In genomic region chr18:10128906-10129305, GRCh38 we compare ENCODE assay signal across 17 cellular contexts.
DNase-seq lines count a peak whose midpoint lies in the region; ATAC-seq and TF ChIP-seq lines count a peak whose summit lies in the region.
"Had no signal": no experiment of that assay in that cellular context is flagged by ENCODE, and none has a peak within 500 bp of the region (broad histone marks: within the 10 kb centered on the region; RNA-seq: fewer than 3 reads in every experiment).

No MANE protein-coding gene starts in this region.

- CTCF ChIA-PET in HEK293 (lab: Yijun Ruan, JAX): interaction anchor here (1.5 kb wide), 1 partner anchor 12 kb away, joined by 4 read pairs; no protein-coding TSS in a partner anchor

- TF ChIP-seq CTCF in HEK293 (tag by site-specific recombination; IDR thresholded peaks at IDR 0.05): no peak
- no peak for TF ChIP-seq CTCF in foreskin fibroblast (IDR thresholded peaks at IDR 0.05; ENCODE audit: low read depth, low read length)
- no peak for TF ChIP-seq CTCF in mucosa of descending colon (IDR thresholded peaks at IDR 0.05)

- H3K36me3 ChIP-seq in HEK293 (ENCODE audit: control insufficient read depth in 2 of 2, insufficient read depth in 1 of 2, low read length in 2 of 2): no peaks in the 10 kb centered on the region
- H3K36me3 ChIP-seq in mucosa of descending colon (ENCODE audit: low read depth): no peaks in the 10 kb centered on the region

- H3K4me3 ChIP-seq in HEK293 (ENCODE audit: low read depth, low read length) (no peak overlapping the region), foreskin fibroblast (ENCODE audit: low read depth in 1 of 2, low read length in 2 of 2) (no peak overlapping the region), mucosa of descending colon (no peak overlapping the region)
- H3K4me3 ChIP-seq: GM23338 had no signal

- peaks cover 9% of the 10 kb centered on the region for H3K4me1 ChIP-seq in HEK293 (ENCODE audit: control insufficient read depth, insufficient read depth, low read length)
- no peaks in the 10 kb centered on the region for H3K4me1 ChIP-seq in mucosa of descending colon (ENCODE audit: low read depth)

- intact Hi-C loops in mucosa of descending colon (cut with DNase I, micrococcal nuclease): no loop called here

- no peak overlapping the region for H3K27ac ChIP-seq in HEK293 (ENCODE audit: extremely low read depth, low read depth, low read length)
- H3K27ac ChIP-seq: KMS-11 had no signal

- peak; percentile 61 to 73 for DNase-seq in foreskin fibroblast
- no peak for DNase-seq in mucosa of descending colon
- DNase-seq in D341Med (ENCODE audit: low spot score): no peak
- no peak for DNase-seq in inferior parietal cortex (ENCODE audit: extremely low spot score)
- no peak for DNase-seq in activated CD4-positive, alpha-beta T cell treated with anti-CD3 and anti-CD28 coated beads, Interleukin-2, amount 50 U/mL, for 4 hours
- DNase-seq: ACHN, DMS 273 treated with DMSO at 0.1 percent for 48 hours, GDM1, NCI-H1417 treated with DMSO at 0.1 percent for 48 hours, NCI-H1930, NCI-H2171 treated with DMSO at 0.1 percent for 48 hours, NCI-H446 had no signal

- H3K9me3 ChIP-seq in HEK293 (ENCODE audit: control insufficient read depth, insufficient read depth, low read depth, low read length): no peaks in the 10 kb centered on the region
- H3K9me3 ChIP-seq in mucosa of descending colon: no peaks in the 10 kb centered on the region

- ATAC-seq in mucosa of descending colon (peak; percentile 74), HG02885 (IDR thresholded peaks at IDR 0.05; ENCODE audit: poor library complexity, unreplicated experiment) (no peak)
- ATAC-seq: GM23338, Panc1 had no signal

- POLR2A ChIA-PET in HEK293 (lab: Yijun Ruan, JAX): no interaction called here

TF ChIP-seq in HEK293, 187 proteins besides CTCF, POLR2A, EP300 and RAD21:
- TF ChIP-seq ZNF548 (tag by site-specific recombination; IDR thresholded peaks at IDR 0.05): no peak
- TF ChIP-seq ZNF529 (tag by site-specific recombination; IDR thresholded peaks at IDR 0.05; ENCODE audit: insufficient replicate concordance): no peak
- TF ChIP-seq ZSCAN30 (tag by site-specific recombination; IDR thresholded peaks at IDR 0.05): 0 out of 2 replicates have a peak, but pooled peaks have one; percentile 7
- no peak for TF ChIP-seq ZNF580 (tag by site-specific recombination; IDR thresholded peaks at IDR 0.05)
- TF ChIP-seq PRDM6 (tag by site-specific recombination; IDR thresholded peaks at IDR 0.05): peak; percentile 22
- no peak for TF ChIP-seq ZNF211 (tag by site-specific recombination; IDR thresholded peaks at IDR 0.05; ENCODE audit: low read depth)
- TF ChIP-seq TRIM28 (IDR thresholded peaks at IDR 0.05; ENCODE audit: borderline replicate concordance, low read length): peak; percentile 32; the same call in 1 of the 2 replicates
- TF ChIP-seq ZNF843 (tag by site-specific recombination; IDR thresholded peaks at IDR 0.05): peak; percentile 59
- TF ChIP-seq ZNF18 (tag by site-specific recombination; IDR thresholded peaks at IDR 0.05): peak; percentile 13; the same call in 1 of the 2 replicates
- peak; percentile 37; the same call in 1 of the 2 replicates for TF ChIP-seq FEZF1 (tag by site-specific recombination; IDR thresholded peaks at IDR 0.05)
- TF ChIP-seq ZIC2 (tag by site-specific recombination; IDR thresholded peaks at IDR 0.05): peak; percentile 21; the same call in 1 of the 2 replicates
- peak; percentile 88 for TF ChIP-seq ZNF791 (tag by site-specific recombination; IDR thresholded peaks at IDR 0.05)
- TF ChIP-seq ZSCAN16 (tag by site-specific recombination; IDR thresholded peaks at IDR 0.05): no peak

Comparison
In these comparisons a context has a peak if more than half of its experiments do, and no peak if none do; other contexts are left out.
1. DNase-seq: peak in foreskin fibroblast (2 of 2); none in mucosa of descending colon (0 of 3), D341Med (single experiment), inferior parietal cortex (single experiment) and activated CD4-positive, alpha-beta T cell treated with anti-CD3 and anti-CD28 coated beads, Interleukin-2, amount 50 U/mL, for 4 hours (0 of 2).